In genomic region chr4:40289366-40290188, GRCh38 we compare ENCODE assay signal across 8 cellular contexts. TPM values are rescaled to one million over a fixed set of nuclear protein-coding genes. Genes with fewer than 3 reads are reported as not detected.
DNase-seq lines count a peak whose midpoint lies in the region; ATAC-seq and TF ChIP-seq lines count a peak whose summit lies in the region.

No MANE protein-coding gene starts in this region.

- peaks cover 3% of the 10 kb centered on the region for H3K9me3 Mint-ChIP-seq in activated CD4-positive, alpha-beta T cell treated with anti-CD3 and anti-CD28 coated beads for 36 hours (ENCODE audit: low read depth)
- H3K9me3 Mint-ChIP-seq in activated T-helper 2 cell treated with anti-CD3 and anti-CD28 coated beads, Interferon-gamma antibody, Interleukin-2, Interleukin-4, amounts not matched to agents 10 μg/mL and 5 μg/mL and 100 μg/mL, durations not matched to agents 14 hours and 24 hours and 36 hours: peaks cover 3% of the 10 kb centered on the region

- TF ChIP-seq CTCF in MM.1S (IDR thresholded peaks at IDR 0.05; ENCODE audit: low read length) (no peak), spleen (IDR thresholded peaks at IDR 0.05 in 8 of 11, conservative IDR thresholded peaks at IDR 0.05 in 3 of 11) (no peak)

- H3K36me3 ChIP-seq in MM.1S (replicated peaks; ENCODE audit: insufficient read depth, low read length): no peaks in the 10 kb centered on the region
- H3K36me3 ChIP-seq in spleen: no peaks in the 10 kb centered on the region

- peak overlapping the region; percentile 11; the same call in 1 of the 2 replicates for H3K27ac ChIP-seq in MM.1S (ENCODE audit: low read length)
- peak overlapping the region in 5 of 8 donors; percentile 41 to 78 (median 60) for H3K27ac ChIP-seq in spleen

- POLR2A ChIA-PET in activated CD4-positive, alpha-beta T cell treated with anti-CD3 and anti-CD28 coated beads for 36 hours (lab: Charles Lee): interaction anchor here (0.7 kb wide), 1 partner anchor 541 kb away, joined by 4 read pairs; no protein-coding TSS in a partner anchor

- no peaks in the 10 kb centered on the region for H3K79me2 ChIP-seq in MM.1S (ENCODE audit: low read length)

- H3K4me3 ChIP-seq in MM.1S (ENCODE audit: low read length): peak overlapping the region; percentile 27; the same call in 1 of the 2 replicates
- no peak overlapping the region for H3K4me3 ChIP-seq in spleen

- H3K4me2 ChIP-seq in MM.1S (ENCODE audit: low read depth, low read length): peak overlapping the region; percentile 64

- peak; percentile 63 for ATAC-seq in activated CD4-positive, alpha-beta T cell treated with anti-CD3 and anti-CD28 coated beads for 36 hours
- ATAC-seq in left cardiac atrium: no peak

- H3K27ac Mint-ChIP-seq in activated CD4-positive, alpha-beta T cell treated with anti-CD3 and anti-CD28 coated beads for 36 hours: peak overlapping the region; percentile 86
- H3K27ac Mint-ChIP-seq in activated T-helper 2 cell treated with anti-CD3 and anti-CD28 coated beads, Interferon-gamma antibody, Interleukin-2, Interleukin-4, amounts not matched to agents 10 μg/mL and 5 μg/mL and 100 μg/mL, durations not matched to agents 14 hours and 24 hours and 36 hours: peak overlapping the region; percentile 82

- H3K9me3 ChIP-seq in MM.1S (replicated peaks; ENCODE audit: insufficient read depth, low read length) (no peaks in the 10 kb centered on the region), spleen (peaks cover 0 to 3% (median 0%) of the 10 kb centered on the region in 8 donors)

- H3K27me3 ChIP-seq in MM.1S (replicated peaks; ENCODE audit: insufficient read depth, low read length) (no peaks in the 10 kb centered on the region), spleen (replicated peaks in 1 of 7) (no peaks in the 10 kb centered on the region)

- TF ChIP-seq POLR2A in spleen (IDR thresholded peaks at IDR 0.05): no peak

- no peak for DNase-seq in activated CD4-positive, alpha-beta T cell treated with anti-CD3 and anti-CD28 coated beads for 36 hours
- DNase-seq in activated CD4-positive, alpha-beta T cell treated with anti-CD3 and anti-CD28 coated beads, Interleukin-2, amount 50 U/mL, for 1 hour: no peak
- DNase-seq in MM.1S (no peak), spleen (no peak), HK-2 (ENCODE audit: unreplicated experiment) (no peak), GM19240 (ENCODE audit: insufficient read length, low spot score) (no peak), left cardiac atrium (no peak)
- no peak for DNase-seq in activated T-helper 2 cell treated with anti-CD3 and anti-CD28 coated beads, Interferon-gamma antibody, Interleukin-2, Interleukin-4, amounts not matched to agents 10 μg/mL and 5 μg/mL and 100 μg/mL, durations not matched to agents 14 hours and 24 hours and 36 hours (ENCODE audit: low spot score)

- H3K4me3 Mint-ChIP-seq in activated CD4-positive, alpha-beta T cell treated with anti-CD3 and anti-CD28 coated beads for 36 hours: peak overlapping the region; percentile 29
- H3K4me3 Mint-ChIP-seq in activated T-helper 2 cell treated with anti-CD3 and anti-CD28 coated beads, Interferon-gamma antibody, Interleukin-2, Interleukin-4, amounts not matched to agents 10 μg/mL and 5 μg/mL and 100 μg/mL, durations not matched to agents 14 hours and 24 hours and 36 hours (ENCODE audit: low read depth): peak overlapping the region; percentile 24

- 36 to 45% (median 42%) methylated on average over 7 of the region's 7 CpGs for WGBS in spleen, 5 donors

- H2AFZ ChIP-seq in MM.1S (ENCODE audit: low read length): peak overlapping the region; percentile 78

- no peaks in the 10 kb centered on the region for H3K9me2 ChIP-seq in MM.1S (replicated peaks; ENCODE audit: insufficient read depth, low read length)

- peaks cover 54% of the 10 kb centered on the region for H3K4me1 Mint-ChIP-seq in activated CD4-positive, alpha-beta T cell treated with anti-CD3 and anti-CD28 coated beads for 36 hours
- H3K4me1 Mint-ChIP-seq in activated T-helper 2 cell treated with anti-CD3 and anti-CD28 coated beads, Interferon-gamma antibody, Interleukin-2, Interleukin-4, amounts not matched to agents 10 μg/mL and 5 μg/mL and 100 μg/mL, durations not matched to agents 14 hours and 24 hours and 36 hours (ENCODE audit: low read depth): peaks cover 43% of the 10 kb centered on the region

- H3K9ac ChIP-seq in MM.1S (ENCODE audit: low read length): no peak overlapping the region

- CTCF ChIA-PET in activated CD4-positive, alpha-beta T cell treated with anti-CD3 and anti-CD28 coated beads for 36 hours (lab: Charles Lee): interaction anchor here (0.8 to 2.8 kb wide), 9 partner anchors 11 to 122 kb away, joined by 3 to 10 read pairs (median 7); no protein-coding TSS in a partner anchor

- intact Hi-C loops in activated CD4-positive, alpha-beta T cell treated with anti-CD3 and anti-CD28 coated beads for 36 hours (cut with DNase I, micrococcal nuclease): no loop called here
- intact Hi-C loops in activated T-helper 2 cell treated with anti-CD3 and anti-CD28 coated beads, Interferon-gamma antibody, Interleukin-2, Interleukin-4, amounts not matched to agents 10 μg/mL and 5 μg/mL and 100 μg/mL, durations not matched to agents 14 hours and 24 hours and 36 hours (cut with micrococcal nuclease): loop anchor here (1.0 kb wide), 1 partner anchor 16 kb away; no protein-coding TSS in a partner anchor
- intact Hi-C loops in spleen (cut with DNase I; ENCODE audit: low total_unique reads): no loop called here
- intact Hi-C loops in left cardiac atrium (cut with DNase I): no loop called here

- H3K36me3 Mint-ChIP-seq in activated CD4-positive, alpha-beta T cell treated with anti-CD3 and anti-CD28 coated beads for 36 hours (ENCODE audit: low read depth): no peaks in the 10 kb centered on the region
- no peaks in the 10 kb centered on the region for H3K36me3 Mint-ChIP-seq in activated T-helper 2 cell treated with anti-CD3 and anti-CD28 coated beads, Interferon-gamma antibody, Interleukin-2, Interleukin-4, amounts not matched to agents 10 μg/mL and 5 μg/mL and 100 μg/mL, durations not matched to agents 14 hours and 24 hours and 36 hours (ENCODE audit: low read depth)

- H3K4me1 ChIP-seq in MM.1S (ENCODE audit: low read length): peaks cover 19% of the 10 kb centered on the region
- H3K4me1 ChIP-seq in spleen: peaks cover 15 to 54% (median 24%) of the 10 kb centered on the region in 6 donors

- H3K27me3 Mint-ChIP-seq in activated CD4-positive, alpha-beta T cell treated with anti-CD3 and anti-CD28 coated beads for 36 hours: no peaks in the 10 kb centered on the region
- no peaks in the 10 kb centered on the region for H3K27me3 Mint-ChIP-seq in activated T-helper 2 cell treated with anti-CD3 and anti-CD28 coated beads, Interferon-gamma antibody, Interleukin-2, Interleukin-4, amounts not matched to agents 10 μg/mL and 5 μg/mL and 100 μg/mL, durations not matched to agents 14 hours and 24 hours and 36 hours (ENCODE audit: low read depth)

- H3F3A ChIP-seq in MM.1S (ENCODE audit: insufficient read depth, low read length): peaks cover 4% of the 10 kb centered on the region; the same call in 1 of the 2 replicates

- H4K20me1 ChIP-seq in MM.1S (ENCODE audit: insufficient read depth, low read length): no peaks in the 10 kb centered on the region

RNA-seq across cellular contexts. Expression of gene CHRNA9, which starts 45.6 kb away (rescaled TPM):
- total RNA-seq in activated CD4-positive, alpha-beta T cell treated with anti-CD3 and anti-CD28 coated beads for 36 hours: not detected
- total RNA-seq in activated T-helper 2 cell treated with anti-CD3 and anti-CD28 coated beads, Interferon-gamma antibody, Interleukin-2, Interleukin-4, amounts not matched to agents 10 μg/mL and 5 μg/mL and 100 μg/mL, durations not matched to agents 14 hours and 24 hours and 36 hours: not detected in 2 replicates
- not detected for total RNA-seq in spleen
- polyA plus RNA-seq in spleen: under 1 TPM in 2 of 3 donors, not detected in 1; 0.03 to 0.11 TPM
- not detected for total RNA-seq in left cardiac atrium
